ENCODE assay signal across 8 cellular contexts in genomic region chr11:65499713-65500261, GRCh38. TPM values are rescaled to one million over a fixed set of nuclear protein-coding genes. Genes with fewer than 3 reads are reported as not detected.
DNase-seq lines count a peak whose midpoint lies in the region; ATAC-seq and TF ChIP-seq lines count a peak whose summit lies in the region.

No MANE protein-coding gene starts in this region.

- H3K27me3 ChIP-seq in mammary epithelial cell (ENCODE audit: insufficient read depth, low read length), result no peaks in the 10 kb centered on the region
- H3K27me3 ChIP-seq in mononuclear cell (ENCODE audit: insufficient read depth, low read length), result no peaks in the 10 kb centered on the region

- dilution Hi-C loops in mammary epithelial cell (cut with HindIII; ENCODE audit: low sequenced_read_pairs), result loop anchor here (5.0 kb wide), 2 partner anchors 73 to 77 kb away; partner anchors contain the start of genes FAM89B, NEAT1 and ZNRD2

- CTCF ChIA-PET in mammary epithelial cell (lab: Charles Lee; ENCODE audit: low non-redundant PET), result no interaction called here

- intact Hi-C loops in mammary epithelial cell (cut with micrococcal nuclease), result loop anchor here (1.0 kb wide), 1 partner anchor 22 kb away; no protein-coding TSS in a partner anchor

- no peak for DNase-seq in HFF-Myc (ENCODE audit: extremely low read depth, low read depth)
- DNase-seq in mammary epithelial cell, result no peak
- DNase-seq in AG08395 (ENCODE audit: low spot score), result no peak
- DNase-seq in NK-92 treated with Interleukin-12 subunit alpha and Interleukin-12 subunit beta, amount 100 ng/mL, for 24 hours (lab: John Stamatoyannopoulos, UW), result no peak
- no peak for DNase-seq in DMS53 (lab: John Stamatoyannopoulos, UW)

- H3K79me2 ChIP-seq in mammary epithelial cell (ENCODE audit: insufficient read depth, low read length), result peaks cover 86% of the 10 kb centered on the region

- 0% methylated on average over 1 of the region's 1 CpG for WGBS in mammary epithelial cell (ENCODE audit: low coverage, missing lambda C conversion rate)

- H3K4me3 ChIP-seq in HFF-Myc (replicated peaks; ENCODE audit: low read depth, low read length) (peak overlapping the region; percentile 84), mammary epithelial cell (replicated peaks in 1 of 3; ENCODE audit: insufficient read depth in 1 of 3, low read depth in 2 of 3, low read length in 3 of 3) (peak overlapping the region; percentile 75 to 99 (median 99)), mononuclear cell (ENCODE audit: low read length) (peak overlapping the region; percentile 99)

- no TSS peak for BruUV-seq in mammary epithelial cell (replicated peaks; lab: Mats Ljungman, UMichigan)

- H3K36me3 ChIP-seq in mammary epithelial cell (ENCODE audit: insufficient read depth, low read length), result peaks cover 26% of the 10 kb centered on the region

- peak overlapping the region; percentile 86 for H3K4me2 ChIP-seq in mammary epithelial cell (ENCODE audit: insufficient read depth, low read depth, low read length)

- TF ChIP-seq CTCF in 22Rv1 (IDR thresholded peaks at IDR 0.05) (no peak), HFF-Myc (IDR thresholded peaks at IDR 0.05; ENCODE audit: low read depth, low read length, missing control alignments) (no peak), mammary epithelial cell (conservative IDR thresholded peaks at IDR 0.05 in 1 of 2, IDR thresholded peaks at IDR 0.05 in 1 of 2; ENCODE audit: extremely low read depth in 1 of 2, insufficient read depth in 1 of 2, low read depth in 1 of 2, low read length in 2 of 2) (no peak)

- H4K20me1 ChIP-seq in mammary epithelial cell (ENCODE audit: insufficient read depth, low read length), result peaks cover 44% of the 10 kb centered on the region

- H3K9ac ChIP-seq in mammary epithelial cell (ENCODE audit: insufficient read depth, low read length), result peak overlapping the region; percentile 100

- H3K4me1 ChIP-seq in mammary epithelial cell (ENCODE audit: insufficient read depth, low read length), result peaks cover 31% of the 10 kb centered on the region
- H3K4me1 ChIP-seq in mononuclear cell (ENCODE audit: insufficient read depth, low read length), result peaks cover 38% of the 10 kb centered on the region

- H3K27ac ChIP-seq in 22Rv1, result peak overlapping the region; percentile 98
- H3K27ac ChIP-seq in mammary epithelial cell (ENCODE audit: insufficient read depth, low read depth, low read length), result peak overlapping the region; percentile 98

- in situ Hi-C loops in mammary epithelial cell (cut with MboI; ENCODE audit: low sequenced_read_pairs in 2 of 2), result loop anchor here (5.0 kb wide), 1 partner anchor 72 kb away; no protein-coding TSS in a partner anchor

- no peak overlapping the region for H2AFZ ChIP-seq in mammary epithelial cell (ENCODE audit: low read depth, low read length)

- no peak for ATAC-seq in GM18868 (IDR thresholded peaks at IDR 0.05; ENCODE audit: unreplicated experiment)

- H3K9me3 ChIP-seq in mammary epithelial cell (replicated peaks; ENCODE audit: insufficient read depth, low read length), result no peaks in the 10 kb centered on the region
- H3K9me3 ChIP-seq in mononuclear cell (ENCODE audit: low read depth, low read length), result no peaks in the 10 kb centered on the region

RNA-seq across cellular contexts. Expression of gene MALAT1, which starts 0.9 kb away (rescaled TPM):
- total RNA-seq in mammary epithelial cell (over 10,000 TPM in 1 of 2 donors, 1,000 to 10,000 TPM in 1; 9,320 to 20,636 TPM), mononuclear cell (22,943 TPM)
- 211 TPM for polyA plus RNA-seq in mammary epithelial cell
- polyA minus RNA-seq in mammary epithelial cell, result 7,117 TPM

RNA-seq across cellular contexts. Expression of gene SCYL1, which starts 25.1 kb away (rescaled TPM):
- total RNA-seq in mammary epithelial cell (10 to 100 TPM; 66.0 to 75.0 TPM), mononuclear cell (36.4 TPM)
- 64.8 TPM for polyA plus RNA-seq in mammary epithelial cell
- 45.1 TPM for polyA minus RNA-seq in mammary epithelial cell

RNA-seq across cellular contexts. Expression of gene LTBP3, which starts 58.4 kb away (rescaled TPM):
- total RNA-seq in mammary epithelial cell (10 to 100 TPM; 21.0 to 42.5 TPM), mononuclear cell (25.6 TPM)
- polyA plus RNA-seq in mammary epithelial cell, result 46.5 TPM
- 38.3 TPM for polyA minus RNA-seq in mammary epithelial cell
